ENCODE assay signal across 13 cellular contexts in the genomic region with DNA sequence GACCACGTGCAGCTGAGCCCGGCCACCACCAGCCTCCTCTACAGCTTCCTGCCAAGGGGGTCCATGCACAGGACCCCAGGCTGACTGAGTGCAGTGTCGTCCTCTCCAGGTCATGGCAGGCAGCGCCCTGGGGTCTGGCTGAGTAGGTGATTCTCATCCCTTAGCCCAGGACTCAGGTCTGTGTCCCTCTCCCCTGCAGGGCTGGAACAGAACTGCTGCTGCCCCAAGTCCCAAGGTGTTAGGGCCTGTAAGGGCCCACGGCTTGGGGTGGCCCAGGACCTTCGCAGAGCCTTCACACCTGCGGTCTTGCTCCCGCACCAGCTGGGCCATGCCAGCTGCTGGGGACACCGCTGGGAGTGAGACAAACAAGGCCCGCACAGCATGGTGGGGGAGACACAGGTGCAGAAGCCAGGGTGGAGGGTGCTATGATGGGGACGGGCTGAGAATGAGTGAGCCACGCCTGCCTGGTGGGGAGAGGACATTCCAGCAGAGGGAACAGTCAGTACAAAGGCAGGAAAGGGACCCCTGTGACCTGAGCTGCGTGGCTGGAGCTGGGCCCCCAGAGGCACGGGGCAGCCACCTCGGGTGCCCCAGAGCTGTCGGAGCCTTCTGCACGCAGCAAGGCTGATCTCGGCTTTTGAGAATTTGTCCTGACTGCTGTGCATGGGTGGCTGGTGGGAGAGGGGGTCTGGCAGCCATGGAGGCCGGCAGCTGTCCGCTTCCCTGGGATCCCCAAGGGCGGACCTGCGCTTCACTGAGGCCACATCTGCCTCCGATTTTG. TPM values are rescaled to one million over a fixed set of nuclear protein-coding genes. Genes with fewer than 3 reads are reported as not detected.
DNase-seq lines count a peak whose midpoint lies in the region; ATAC-seq and TF ChIP-seq lines count a peak whose summit lies in the region.
"Had no signal": no experiment of that assay in that cellular context is flagged by ENCODE, and none has a peak within 500 bp of the region (broad histone marks: within the 10 kb centered on the region; RNA-seq: fewer than 3 reads in every experiment).

No MANE protein-coding gene starts in this region.

- DNase-seq in T-helper 1 cell: no peak
- DNase-seq in Peyer's patch: no peak
- no peak for DNase-seq in left ventricle myocardium superior
- DNase-seq in spleen: peak; percentile 72
- DNase-seq in effector CD8-positive, alpha-beta T cell (lab: John Stamatoyannopoulos, UW): no peak
- DNase-seq in DMS114 treated with DMSO at 0.1 percent for 48 hours (lab: John Stamatoyannopoulos, UW; ENCODE audit: unreplicated experiment): no peak
- DNase-seq: EL, NCI-H1436, occipital lobe, OCI-M1 had no signal

- H3K36me3 Mint-ChIP-seq in T-helper 1 cell treated with Interleukin-12 subunit alpha and Interleukin-12 subunit beta and Interleukin-4 antibody, amounts not matched to agents 30 μg/mL and 1 μg/mL, for 36 hours (ENCODE audit: low read depth): peaks cover 31% of the 10 kb centered on the region

- 82 to 91% (median 85%) methylated on average over 13 to 23 of the region's 23 CpGs for WGBS in spleen, 5 donors

- TF ChIP-seq CTCF in Peyer's patch (IDR thresholded peaks at IDR 0.05) (no peak), spleen (IDR thresholded peaks at IDR 0.05 in 8 of 11, conservative IDR thresholded peaks at IDR 0.05 in 3 of 11) (no peak)

- H3K36me3 ChIP-seq in Peyer's patch (peaks cover 0 to 29% (median 0%) of the 10 kb centered on the region in 3 donors), spleen (peaks cover 5 to 55% (median 29%) of the 10 kb centered on the region in 6 donors)

- no peak overlapping the region for H3K4me3 ChIP-seq in Peyer's patch
- no peak overlapping the region for H3K4me3 ChIP-seq in spleen

- H3K27me3 ChIP-seq in Peyer's patch (no peaks in the 10 kb centered on the region), spleen (replicated peaks in 1 of 7) (no peaks in the 10 kb centered on the region)

- H3K4me1 ChIP-seq in Peyer's patch (peaks cover 0 to 78% (median 72%) of the 10 kb centered on the region in 4 donors), spleen (peaks cover 43 to 100% (median 98%) of the 10 kb centered on the region in 6 donors)

- no peaks in the 10 kb centered on the region for H3K9me3 Mint-ChIP-seq in T-helper 1 cell treated with Interleukin-12 subunit alpha and Interleukin-12 subunit beta and Interleukin-4 antibody, amounts not matched to agents 30 μg/mL and 1 μg/mL, for 36 hours

- peaks cover 49% of the 10 kb centered on the region for H3K4me1 Mint-ChIP-seq in T-helper 1 cell treated with Interleukin-12 subunit alpha and Interleukin-12 subunit beta and Interleukin-4 antibody, amounts not matched to agents 30 μg/mL and 1 μg/mL, for 36 hours (ENCODE audit: low read depth)

- TF ChIP-seq POLR2A in Peyer's patch (IDR thresholded peaks at IDR 0.05) (no peak), spleen (IDR thresholded peaks at IDR 0.05) (no peak)

- no peak overlapping the region for H3K4me3 Mint-ChIP-seq in T-helper 1 cell treated with Interleukin-12 subunit alpha and Interleukin-12 subunit beta and Interleukin-4 antibody, amounts not matched to agents 30 μg/mL and 1 μg/mL, for 36 hours

- H3K9me3 ChIP-seq in Peyer's patch (no peaks in the 10 kb centered on the region), spleen (no peaks in the 10 kb centered on the region)

- ATAC-seq in left ventricle myocardium superior: peak; percentile 0
- no peak for ATAC-seq in GM21447 (IDR thresholded peaks at IDR 0.05; ENCODE audit: unreplicated experiment)

- H3K27ac ChIP-seq in Peyer's patch (peak overlapping the region; percentile 10 to 67 (median 25)), spleen (peak overlapping the region in 6 of 8 donors; percentile 11 to 93 (median 60))
- H3K27ac ChIP-seq: epithelial cell of prostate had no signal

- intact Hi-C loops in left ventricle myocardium superior (cut with micrococcal nuclease): no loop called here
- intact Hi-C loops in spleen (cut with DNase I; ENCODE audit: low total_unique reads): no loop called here

- H3K27ac Mint-ChIP-seq in T-helper 1 cell treated with Interleukin-12 subunit alpha and Interleukin-12 subunit beta and Interleukin-4 antibody, amounts not matched to agents 30 μg/mL and 1 μg/mL, for 36 hours: peak overlapping the region; percentile 57

- no peaks in the 10 kb centered on the region for H3K27me3 Mint-ChIP-seq in T-helper 1 cell treated with Interleukin-12 subunit alpha and Interleukin-12 subunit beta and Interleukin-4 antibody, amounts not matched to agents 30 μg/mL and 1 μg/mL, for 36 hours (ENCODE audit: low read depth)

RNA-seq across cellular contexts. Expression of a gene that starts 11.9 kb away (rescaled TPM):
- total RNA-seq in Peyer's patch: 10 to 100 TPM in 1 of 4 donors, 1 to 10 TPM in 3; 8.2 to 16.5 (median 9.0) TPM
- total RNA-seq in left ventricle myocardium superior: 44.7 TPM
- total RNA-seq in spleen: 10 to 100 TPM; 12.4 to 28.0 (median 18.5) TPM
- 10 to 100 TPM in 2 of 3 donors, 1 to 10 TPM in 1; 9.7 to 18.6 (median 10.7) TPM for polyA plus RNA-seq in spleen

RNA-seq across cellular contexts. Expression of a gene that starts 37.9 kb away (rescaled TPM):
- total RNA-seq in Peyer's patch: 10 to 100 TPM; 18.2 to 49.1 (median 28.2) TPM
- total RNA-seq in left ventricle myocardium superior: 57.0 TPM
- 10 to 100 TPM; 24.2 to 36.9 (median 30.2) TPM for total RNA-seq in spleen
- polyA plus RNA-seq in spleen: 10 to 100 TPM; 13.8 to 19.3 (median 13.9) TPM
